ENCODE assay signal across 20 cellular contexts in the genomic region with DNA sequence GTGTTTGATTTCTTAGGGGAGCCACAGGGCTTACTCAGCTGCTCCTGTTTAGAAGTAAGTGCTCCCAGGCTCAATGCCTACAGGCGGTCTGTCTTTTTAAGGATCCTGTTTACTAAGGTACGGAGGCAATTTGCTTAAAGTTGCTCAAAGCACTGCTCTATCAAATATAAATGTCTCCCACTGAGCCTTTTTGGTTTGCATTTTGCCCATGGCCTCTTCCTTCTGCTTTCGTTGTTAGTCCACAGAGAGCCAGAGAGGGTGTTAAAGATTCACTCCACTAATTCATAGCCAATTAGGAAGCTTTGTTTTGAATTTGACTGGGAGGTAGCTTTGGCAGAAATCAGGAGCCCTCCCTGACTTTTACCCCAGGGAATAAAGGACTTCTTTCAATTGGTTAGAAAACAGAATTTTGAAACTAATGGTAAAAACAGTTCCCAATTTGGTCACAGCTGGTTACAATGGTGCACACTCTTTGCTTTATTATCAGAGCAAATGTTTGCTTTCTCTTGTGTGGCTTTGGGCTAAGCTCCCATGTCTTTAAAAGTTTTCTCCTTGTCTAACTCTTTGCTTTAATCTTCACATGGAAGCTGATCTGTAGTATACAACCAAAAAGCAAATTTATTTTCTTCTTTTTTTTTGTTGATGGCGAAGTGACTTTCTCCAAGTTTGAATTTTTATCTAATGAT.
DNase-seq lines count a peak whose midpoint lies in the region; ATAC-seq and TF ChIP-seq lines count a peak whose summit lies in the region.
"Had no signal": no experiment of that assay in that cellular context is flagged by ENCODE, and none has a peak within 500 bp of the region (broad histone marks: within the 10 kb centered on the region; RNA-seq: fewer than 3 reads in every experiment).

No MANE protein-coding gene starts in this region.

- H3K9me3 ChIP-seq in neural progenitor cell (ENCODE audit: low read depth) (no peaks in the 10 kb centered on the region), MG63 (no peaks in the 10 kb centered on the region)
- H3K9me3 ChIP-seq: adrenal gland, transverse colon had no signal

- peaks cover 14% of the 10 kb centered on the region for H3K4me1 ChIP-seq in neural progenitor cell
- H3K4me1 ChIP-seq: adrenal gland, transverse colon had no signal

- H3K27me3 ChIP-seq in neural progenitor cell: no peaks in the 10 kb centered on the region
- no peaks in the 10 kb centered on the region for H3K27me3 ChIP-seq in MG63
- H3K27me3 ChIP-seq: adrenal gland, transverse colon had no signal

- no peak overlapping the region for H3K9ac ChIP-seq in neural progenitor cell

- no peak for DNase-seq in neural progenitor cell (ENCODE audit: low spot score)
- no peak for DNase-seq in MG63
- no peak for DNase-seq in activated CD4-positive, alpha-beta memory T cell treated with anti-CD3 and anti-CD28 coated beads, Interleukin-2, amount 10 ng/mL, durations not matched to agents 7 days and 5 days
- no peak for DNase-seq in HK-2 (ENCODE audit: unreplicated experiment)
- DNase-seq in activated naive CD4-positive, alpha-beta T cell treated with anti-CD3 and anti-CD28 coated beads, Interleukin-2, amount 10 ng/mL, durations not matched to agents 7 days and 5 days: no peak
- DNase-seq: activated CD8-positive, alpha-beta T cell treated with anti-CD3 and anti-CD28 coated beads, Interleukin-2, amount 10 ng/mL, durations not matched to agents 7 days and 5 days; adrenal gland; central memory CD4-positive, alpha-beta T cell; H7; hypothalamus; left colon; NCI-H2029 treated with DMSO at 0.1 percent for 48 hours; occipital lobe; stimulated activated CD4-positive, alpha-beta T cell treated with anti-CD3 and anti-CD28 coated beads, Interleukin-4, amount 100 ng/mL, for 4 hours; transverse colon had no signal

- no peaks in the 10 kb centered on the region for H4K20me1 ChIP-seq in neural progenitor cell (ENCODE audit: low read depth)

- peak overlapping the region; percentile 51 for H3K4me2 ChIP-seq in neural progenitor cell

- H3K27ac Mint-ChIP-seq in neural progenitor cell: no peak overlapping the region
- H3K27ac Mint-ChIP-seq in activated CD4-positive, alpha-beta memory T cell treated with anti-CD3 and anti-CD28 coated beads, Interleukin-2, amount 10 ng/mL, durations not matched to agents 7 days and 5 days: no peak overlapping the region
- no peak overlapping the region for H3K27ac Mint-ChIP-seq in activated naive CD4-positive, alpha-beta T cell treated with anti-CD3 and anti-CD28 coated beads, Interleukin-2, amount 10 ng/mL, durations not matched to agents 7 days and 5 days
- H3K27ac Mint-ChIP-seq: activated CD8-positive, alpha-beta T cell treated with anti-CD3 and anti-CD28 coated beads, Interleukin-2, amount 10 ng/mL, durations not matched to agents 7 days and 5 days; activated T-helper 1 cell treated with anti-CD3 and anti-CD28 coated beads, Interleukin-12 subunit alpha, Interleukin-12 subunit beta, Interleukin-2, Interleukin-4 antibody, amounts not matched to agents 30 ng/mL and 10 ng/mL and 1 ng/mL, durations not matched to agents 14 hours and 24 hours and 36 hours had no signal

- no peaks in the 10 kb centered on the region for H3K9me3 Mint-ChIP-seq in neural progenitor cell
- no peaks in the 10 kb centered on the region for H3K9me3 Mint-ChIP-seq in activated CD4-positive, alpha-beta memory T cell treated with anti-CD3 and anti-CD28 coated beads, Interleukin-2, amount 10 ng/mL, durations not matched to agents 7 days and 5 days
- H3K9me3 Mint-ChIP-seq in activated naive CD4-positive, alpha-beta T cell treated with anti-CD3 and anti-CD28 coated beads, Interleukin-2, amount 10 ng/mL, durations not matched to agents 7 days and 5 days: no peaks in the 10 kb centered on the region
- H3K9me3 Mint-ChIP-seq: activated T-helper 1 cell treated with anti-CD3 and anti-CD28 coated beads, Interleukin-12 subunit alpha, Interleukin-12 subunit beta, Interleukin-2, Interleukin-4 antibody, amounts not matched to agents 30 ng/mL and 10 ng/mL and 1 ng/mL, durations not matched to agents 14 hours and 24 hours and 36 hours had no signal

- no peak for TF ChIP-seq CTCF in neural progenitor cell (IDR thresholded peaks at IDR 0.05)

- H3K4me3 Mint-ChIP-seq in neural progenitor cell: no peak overlapping the region
- H3K4me3 Mint-ChIP-seq in activated CD4-positive, alpha-beta memory T cell treated with anti-CD3 and anti-CD28 coated beads, Interleukin-2, amount 10 ng/mL, durations not matched to agents 7 days and 5 days: no peak overlapping the region
- H3K4me3 Mint-ChIP-seq in activated naive CD4-positive, alpha-beta T cell treated with anti-CD3 and anti-CD28 coated beads, Interleukin-2, amount 10 ng/mL, durations not matched to agents 7 days and 5 days: no peak overlapping the region
- H3K4me3 Mint-ChIP-seq: activated CD8-positive, alpha-beta T cell treated with anti-CD3 and anti-CD28 coated beads, Interleukin-2, amount 10 ng/mL, durations not matched to agents 7 days and 5 days; activated T-helper 1 cell treated with anti-CD3 and anti-CD28 coated beads, Interleukin-12 subunit alpha, Interleukin-12 subunit beta, Interleukin-2, Interleukin-4 antibody, amounts not matched to agents 30 ng/mL and 10 ng/mL and 1 ng/mL, durations not matched to agents 14 hours and 24 hours and 36 hours had no signal

- H3K27me3 Mint-ChIP-seq in neural progenitor cell (ENCODE audit: insufficient read depth, low read depth): no peaks in the 10 kb centered on the region
- peaks cover 6% of the 10 kb centered on the region for H3K27me3 Mint-ChIP-seq in activated CD4-positive, alpha-beta memory T cell treated with anti-CD3 and anti-CD28 coated beads, Interleukin-2, amount 10 ng/mL, durations not matched to agents 7 days and 5 days
- H3K27me3 Mint-ChIP-seq in activated naive CD4-positive, alpha-beta T cell treated with anti-CD3 and anti-CD28 coated beads, Interleukin-2, amount 10 ng/mL, durations not matched to agents 7 days and 5 days: peaks cover 10% of the 10 kb centered on the region

- peaks cover 11% of the 10 kb centered on the region for H3F3A ChIP-seq in neural progenitor cell (ENCODE audit: low read depth)

- no peak overlapping the region for H2AFZ ChIP-seq in neural progenitor cell (replicated peaks)

- no peaks in the 10 kb centered on the region for H3K79me2 ChIP-seq in neural progenitor cell (ENCODE audit: low read depth)

- H3K36me3 ChIP-seq in neural progenitor cell (no peaks in the 10 kb centered on the region), MG63 (no peaks in the 10 kb centered on the region)
- H3K36me3 ChIP-seq: adrenal gland, transverse colon had no signal

- peak; percentile 61 for ATAC-seq in GM19035 (IDR thresholded peaks at IDR 0.05; ENCODE audit: unreplicated experiment)
- ATAC-seq in GM21825 (IDR thresholded peaks at IDR 0.05; ENCODE audit: unreplicated experiment): peak; percentile 52
- peak; percentile 63 for ATAC-seq in HG03565 (IDR thresholded peaks at IDR 0.05; ENCODE audit: unreplicated experiment)
- ATAC-seq: activated CD8-positive, alpha-beta T cell treated with anti-CD3 and anti-CD28 coated beads, Interleukin-2, amount 10 ng/mL, durations not matched to agents 7 days and 5 days; left colon had no signal

- POLR2A ChIA-PET in activated CD4-positive, alpha-beta memory T cell treated with anti-CD3 and anti-CD28 coated beads, Interleukin-2, amount 10 ng/mL, durations not matched to agents 7 days and 5 days (lab: Charles Lee): no interaction called here

- peaks cover 6% of the 10 kb centered on the region for H3K4me1 Mint-ChIP-seq in neural progenitor cell
- no peaks in the 10 kb centered on the region for H3K4me1 Mint-ChIP-seq in activated CD4-positive, alpha-beta memory T cell treated with anti-CD3 and anti-CD28 coated beads, Interleukin-2, amount 10 ng/mL, durations not matched to agents 7 days and 5 days
- no peaks in the 10 kb centered on the region for H3K4me1 Mint-ChIP-seq in activated naive CD4-positive, alpha-beta T cell treated with anti-CD3 and anti-CD28 coated beads, Interleukin-2, amount 10 ng/mL, durations not matched to agents 7 days and 5 days

- H3K36me3 Mint-ChIP-seq in neural progenitor cell: no peaks in the 10 kb centered on the region
- no peaks in the 10 kb centered on the region for H3K36me3 Mint-ChIP-seq in activated CD4-positive, alpha-beta memory T cell treated with anti-CD3 and anti-CD28 coated beads, Interleukin-2, amount 10 ng/mL, durations not matched to agents 7 days and 5 days (ENCODE audit: low read depth)
- H3K36me3 Mint-ChIP-seq in activated naive CD4-positive, alpha-beta T cell treated with anti-CD3 and anti-CD28 coated beads, Interleukin-2, amount 10 ng/mL, durations not matched to agents 7 days and 5 days: no peaks in the 10 kb centered on the region

- CTCF ChIA-PET in activated CD4-positive, alpha-beta memory T cell treated with anti-CD3 and anti-CD28 coated beads, Interleukin-2, amount 10 ng/mL, durations not matched to agents 7 days and 5 days (lab: Charles Lee): interaction anchor here (0.7 to 1.5 kb wide), 3 partner anchors 11 to 52 kb away, joined by 4 to 5 read pairs (median 5); no protein-coding TSS in a partner anchor
- CTCF ChIA-PET in activated naive CD4-positive, alpha-beta T cell treated with anti-CD3 and anti-CD28 coated beads, Interleukin-2, amount 10 ng/mL, durations not matched to agents 7 days and 5 days (lab: Charles Lee): interaction anchor here (1.3 kb wide), 1 partner anchor 11 kb away, joined by 3 read pairs; no protein-coding TSS in a partner anchor

- no peak overlapping the region for H3K27ac ChIP-seq in neural progenitor cell
- H3K27ac ChIP-seq: adrenal gland, transverse colon, VCaP had no signal

- H3K4me3 ChIP-seq in neural progenitor cell (peak overlapping the region; percentile 12), MG63 (no peak overlapping the region)
- H3K4me3 ChIP-seq: adrenal gland, transverse colon had no signal
